ENCODE assay signal across 21 cellular contexts in the genomic region with DNA sequence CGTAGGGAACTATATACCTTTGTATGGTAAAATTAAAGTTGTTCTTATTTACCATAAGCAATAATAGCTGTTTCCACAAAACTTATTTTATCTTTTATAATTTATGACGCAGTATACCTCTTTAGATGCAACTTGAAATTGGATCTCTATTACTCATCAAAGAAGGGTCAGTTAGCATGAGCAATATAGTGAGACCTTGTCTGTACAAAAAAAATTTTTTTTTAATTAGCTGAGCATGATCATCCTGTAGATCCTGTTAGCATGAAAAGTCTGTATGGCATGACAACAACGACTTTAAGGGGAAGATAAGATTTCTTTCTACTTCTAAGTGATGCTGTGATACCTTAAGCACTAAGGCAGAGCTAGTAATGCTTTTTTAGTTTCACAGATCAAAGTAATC. TPM values are rescaled to one million over a fixed set of nuclear protein-coding genes. Genes with fewer than 3 reads are reported as not detected.
"Had no signal": no experiment of that assay in that cellular context is flagged by ENCODE, and none has a peak within 500 bp of the region (broad histone marks: within the 10 kb centered on the region; RNA-seq: fewer than 3 reads in every experiment).

No MANE protein-coding gene starts in this region.

- H3K27ac ChIP-seq: HL-60, RWPE1 had no signal

- DNase-seq: KBM-7, MV-4-11, NCI-H1092, NCI-H1105 treated with DMSO at 0.1 percent for 48 hours, NCI-H1417 treated with DMSO at 0.1 percent for 48 hours, NCI-H146, NCI-H187, NCI-H2029, NCI-H2081 treated with DMSO at 0.1 percent for 48 hours, NCI-H2171, NCI-H226, NCI-H446, NCI-H510A, NCI-H524 treated with DMSO at 0.1 percent for 48 hours, NCI-H69, NCI-H774, SHP77, T-helper 1 cell had no signal

RNA-seq across cellular contexts. Expression of a gene that starts 11.3 kb away (rescaled TPM):
- total RNA-seq: LHCN-M2 had no signal
